ENCODE assay signal across 33 cellular contexts in genomic region chr18:79339094-79339908, GRCh38.
"Had no signal": no experiment of that assay in that cellular context is flagged by ENCODE, and none has a peak within 500 bp of the region (broad histone marks: within the 10 kb centered on the region; RNA-seq: fewer than 3 reads in every experiment).

No MANE protein-coding gene starts in this region.

- H3K27me3 Mint-ChIP-seq: activated CD4-positive, alpha-beta memory T cell treated with anti-CD3 and anti-CD28 coated beads, Interleukin-2, amount 10 ng/mL, durations not matched to agents 7 days and 5 days; activated CD4-positive, alpha-beta T cell treated with anti-CD3 and anti-CD28 coated beads, Interleukin-2, amount 10 ng/mL, durations not matched to agents 24 days and 14 days; activated naive CD4-positive, alpha-beta T cell treated with anti-CD3 and anti-CD28 coated beads, Interleukin-2, amount 10 ng/mL, durations not matched to agents 7 days and 5 days; activated T-cell treated with anti-CD3 and anti-CD28 coated beads, Interleukin-2, amount 50 U/mL, for 24 hours; natural killer cell treated with Interleukin-12 subunit alpha and Interleukin-12 subunit beta and Interleukin-15 and Interleukin-18, amount 100 ng/mL, for 72 hours; progenitor cell of endocrine pancreas had no signal

- H3K4me3 Mint-ChIP-seq: activated CD4-positive, alpha-beta memory T cell treated with anti-CD3 and anti-CD28 coated beads, Interleukin-2, amount 10 ng/mL, durations not matched to agents 7 days and 5 days; activated CD4-positive, alpha-beta T cell treated with anti-CD3 and anti-CD28 coated beads, Interleukin-2, amount 10 ng/mL, durations not matched to agents 24 days and 14 days; activated naive CD4-positive, alpha-beta T cell treated with anti-CD3 and anti-CD28 coated beads, Interleukin-2, amount 10 ng/mL, durations not matched to agents 7 days and 5 days; activated T-cell treated with anti-CD3 and anti-CD28 coated beads, Interleukin-2, amount 50 U/mL, for 24 hours; endodermal cell; natural killer cell treated with Interleukin-12 subunit alpha and Interleukin-12 subunit beta and Interleukin-15 and Interleukin-18, amount 100 ng/mL, for 72 hours; T-helper 1 cell treated with Interleukin-12 subunit alpha and Interleukin-12 subunit beta and Interleukin-4 antibody, amounts not matched to agents 30 μg/mL and 1 μg/mL, for 36 hours had no signal

- H3K4me1 Mint-ChIP-seq: activated CD4-positive, alpha-beta memory T cell treated with anti-CD3 and anti-CD28 coated beads, Interleukin-2, amount 10 ng/mL, durations not matched to agents 7 days and 5 days; activated CD4-positive, alpha-beta T cell treated with anti-CD3 and anti-CD28 coated beads, Interleukin-2, amount 10 ng/mL, durations not matched to agents 24 days and 14 days; activated naive CD4-positive, alpha-beta T cell treated with anti-CD3 and anti-CD28 coated beads, Interleukin-2, amount 10 ng/mL, durations not matched to agents 7 days and 5 days; endodermal cell had no signal

- H3K4me2 ChIP-seq: SK-N-SH had no signal

- H3K9me3 ChIP-seq: esophagus squamous epithelium, gastrocnemius medialis, sigmoid colon, SK-N-SH, testis, vagina had no signal

- H3K4me1 ChIP-seq: esophagus squamous epithelium, gastrocnemius medialis, left lung, sigmoid colon, testis, vagina had no signal

- H3K27ac Mint-ChIP-seq: activated CD4-positive, alpha-beta memory T cell treated with anti-CD3 and anti-CD28 coated beads, Interleukin-2, amount 10 ng/mL, durations not matched to agents 7 days and 5 days; activated CD4-positive, alpha-beta T cell treated with anti-CD3 and anti-CD28 coated beads, Interleukin-2, amount 10 ng/mL, durations not matched to agents 24 days and 14 days; activated naive CD4-positive, alpha-beta T cell treated with anti-CD3 and anti-CD28 coated beads, Interleukin-2, amount 10 ng/mL, durations not matched to agents 7 days and 5 days; activated T-cell treated with anti-CD3 and anti-CD28 coated beads, Interleukin-2, amount 50 U/mL, for 24 hours; endodermal cell; natural killer cell treated with Interleukin-12 subunit alpha and Interleukin-12 subunit beta and Interleukin-15 and Interleukin-18, amount 100 ng/mL, for 72 hours; progenitor cell of endocrine pancreas; T-helper 1 cell treated with Interleukin-12 subunit alpha and Interleukin-12 subunit beta and Interleukin-4 antibody, amounts not matched to agents 30 μg/mL and 1 μg/mL, for 36 hours had no signal

- DNase-seq: activated CD4-positive, alpha-beta memory T cell treated with anti-CD3 and anti-CD28 coated beads, Interleukin-2, amount 10 ng/mL, durations not matched to agents 7 days and 5 days; activated CD4-positive, alpha-beta T cell treated with anti-CD3 and anti-CD28 coated beads, Interleukin-2, amount 10 ng/mL, durations not matched to agents 24 days and 14 days; activated CD4-positive, CD25-positive, alpha-beta regulatory T cell treated with anti-CD3 and anti-CD28 coated beads, Interleukin-2, amount 50 U/mL, for 72 hours; activated CD8-positive, alpha-beta memory T cell treated with anti-CD3 and anti-CD28 coated beads, Interleukin-2, amount 50 U/mL, for 48 hours; activated gamma-delta T cell; activated naive CD4-positive, alpha-beta T cell treated with anti-CD3 and anti-CD28 coated beads, Interleukin-2, amount 10 ng/mL, durations not matched to agents 7 days and 5 days; activated T-cell treated with anti-CD3 and anti-CD28 coated beads, Interleukin-2, amount 50 U/mL, for 24 hours; amygdala; central memory CD4-positive, alpha-beta T cell; endodermal cell; esophagus squamous epithelium; gastrocnemius medialis; hippocampal formation; kidney glomerular epithelial cell; left lung; mesendoderm; retina; sigmoid colon; SK-N-SH; small intestine; stimulated activated CD4-positive, alpha-beta T cell treated with anti-CD3 and anti-CD28 coated beads, Interleukin-2, amount 100 ng/mL, for 24 hours; stimulated activated naive CD4-positive, alpha-beta T cell; SW 1271; T-helper 9 cell; testis; trophoblast cell; WERI-Rb-1 had no signal

- H3K27ac ChIP-seq: epithelial cell of prostate, esophagus squamous epithelium, gastrocnemius medialis, left lung, sigmoid colon, testis, vagina, WERI-Rb-1 had no signal

- H3K9me3 Mint-ChIP-seq: activated CD4-positive, alpha-beta T cell treated with anti-CD3 and anti-CD28 coated beads, Interleukin-2, amount 10 ng/mL, durations not matched to agents 24 days and 14 days; endodermal cell; T-helper 1 cell treated with Interleukin-12 subunit alpha and Interleukin-12 subunit beta and Interleukin-4 antibody, amounts not matched to agents 30 μg/mL and 1 μg/mL, for 36 hours had no signal

- H3K9ac ChIP-seq: SK-N-SH had no signal

- FAIRE-seq: small intestine had no signal

- H3K4me3 ChIP-seq: esophagus squamous epithelium, gastrocnemius medialis, left lung, lung, sigmoid colon, testis, vagina had no signal

- H3K27me3 ChIP-seq: esophagus squamous epithelium, gastrocnemius medialis, left lung, sigmoid colon, testis, vagina had no signal

- ATAC-seq: gastrocnemius medialis; left lung; natural killer cell treated with Interleukin-12 subunit alpha and Interleukin-12 subunit beta and Interleukin-15 and Interleukin-18, amount 100 ng/mL, for 72 hours had no signal
